30 cellular contexts compared by ENCODE assay signal in the genomic region with DNA sequence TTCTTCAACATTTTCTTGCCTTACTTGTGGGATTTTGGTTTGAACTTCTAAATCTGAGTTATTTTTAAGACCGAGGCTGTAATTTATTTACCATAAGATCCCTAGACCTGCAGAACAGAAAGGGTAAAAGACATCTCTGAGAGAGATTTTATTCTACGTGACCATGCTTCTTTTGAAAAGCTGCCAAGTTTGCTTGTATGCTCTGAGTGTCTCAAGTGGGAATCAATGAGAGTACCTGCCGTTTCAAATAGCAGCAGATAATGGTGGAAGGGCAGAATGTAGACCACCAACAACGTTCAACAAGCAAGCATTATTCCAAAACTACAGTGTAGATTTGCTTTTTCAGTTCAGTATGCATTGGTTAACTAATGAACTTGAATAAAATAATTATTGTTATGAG.
"Had no signal": no experiment of that assay in that cellular context is flagged by ENCODE, and none has a peak within 500 bp of the region (broad histone marks: within the 10 kb centered on the region; RNA-seq: fewer than 3 reads in every experiment).

No MANE protein-coding gene starts in this region.

- DNase-seq: activated B cell treated with CpG ODN at 0.5 μM for 24 hours; activated CD4-positive, alpha-beta memory T cell treated with anti-CD3 and anti-CD28 coated beads, Interleukin-2, amount 10 ng/mL, durations not matched to agents 7 days and 5 days; activated CD4-positive, alpha-beta T cell treated with anti-CD3 and anti-CD28 coated beads for 4 hours; activated CD4-positive, alpha-beta T cell treated with anti-CD3 and anti-CD28 coated beads, Interleukin-2, amount 10 ng/mL, durations not matched to agents 7 days and 5 days; activated CD4-positive, alpha-beta T cell treated with anti-CD3 and anti-CD28 coated beads, Interleukin-2, amount 50 U/mL, for 4 hours; activated CD4-positive, CD25-positive, alpha-beta regulatory T cell treated with anti-CD3 and anti-CD28 coated beads, Interleukin-2, amount 50 U/mL, for 72 hours; activated CD8-positive, alpha-beta memory T cell treated with anti-CD3 and anti-CD28 coated beads, Interleukin-2, amount 50 U/mL, for 48 hours; activated gamma-delta T cell; activated naive CD4-positive, alpha-beta T cell; activated naive CD4-positive, alpha-beta T cell treated with anti-CD3 and anti-CD28 coated beads, Interleukin-2, amount 10 ng/mL, durations not matched to agents 7 days and 5 days; activated naive CD8-positive, alpha-beta T cell treated with anti-CD3 and anti-CD28 coated beads, Interleukin-2, amount 10 ng/mL, durations not matched to agents 7 days and 5 days; activated T-cell treated with anti-CD3 and anti-CD28 coated beads for 4 hours; activated T-cell treated with anti-CD3 and anti-CD28 coated beads, Interleukin-2, amount 50 U/mL, for 24 hours; activated T-cell treated with anti-CD3 and anti-CD28 coated beads, Interleukin-2, amount 50 U/mL, for 72 hours; brain microvascular endothelial cell; caudate nucleus; cortex of kidney; dermis blood vessel endothelial cell; effector CD4-positive, alpha-beta T cell; effector memory CD8-positive, alpha-beta T cell; erythroblast; foreskin keratinocyte; gastrocnemius medialis; glutamatergic neuron; heart left ventricle; T-helper 17 cell; T1000; WERI-Rb-1 had no signal

- H3K4me3 Mint-ChIP-seq: activated B cell treated with CpG ODN at 0.5 μM for 24 hours; activated CD4-positive, alpha-beta memory T cell treated with anti-CD3 and anti-CD28 coated beads, Interleukin-2, amount 10 ng/mL, durations not matched to agents 7 days and 5 days; activated CD4-positive, alpha-beta T cell treated with anti-CD3 and anti-CD28 coated beads, Interleukin-2, amount 10 ng/mL, durations not matched to agents 7 days and 5 days; activated naive CD4-positive, alpha-beta T cell treated with anti-CD3 and anti-CD28 coated beads, Interleukin-2, amount 10 ng/mL, durations not matched to agents 7 days and 5 days; activated naive CD8-positive, alpha-beta T cell treated with anti-CD3 and anti-CD28 coated beads, Interleukin-2, amount 10 ng/mL, durations not matched to agents 7 days and 5 days; activated T-cell treated with anti-CD3 and anti-CD28 coated beads, Interleukin-2, amount 50 U/mL, for 24 hours; activated T-cell treated with anti-CD3 and anti-CD28 coated beads, Interleukin-2, amount 50 U/mL, for 72 hours; effector memory CD8-positive, alpha-beta T cell; T-helper 17 cell; T-helper 2 cell treated with Interferon-gamma antibody and Interleukin-4, amounts not matched to agents 5 μg/mL and 100 μg/mL, for 36 hours had no signal

- H3K4me1 Mint-ChIP-seq: activated B cell treated with CpG ODN at 0.5 μM for 24 hours; activated CD4-positive, alpha-beta memory T cell treated with anti-CD3 and anti-CD28 coated beads, Interleukin-2, amount 10 ng/mL, durations not matched to agents 7 days and 5 days; activated CD4-positive, alpha-beta T cell treated with anti-CD3 and anti-CD28 coated beads, Interleukin-2, amount 10 ng/mL, durations not matched to agents 7 days and 5 days; activated naive CD4-positive, alpha-beta T cell treated with anti-CD3 and anti-CD28 coated beads, Interleukin-2, amount 10 ng/mL, durations not matched to agents 7 days and 5 days; activated naive CD8-positive, alpha-beta T cell treated with anti-CD3 and anti-CD28 coated beads, Interleukin-2, amount 10 ng/mL, durations not matched to agents 7 days and 5 days; T-helper 17 cell had no signal

- H3K27ac Mint-ChIP-seq: activated B cell treated with CpG ODN at 0.5 μM for 24 hours; activated CD4-positive, alpha-beta memory T cell treated with anti-CD3 and anti-CD28 coated beads, Interleukin-2, amount 10 ng/mL, durations not matched to agents 7 days and 5 days; activated CD4-positive, alpha-beta T cell treated with anti-CD3 and anti-CD28 coated beads, Interleukin-2, amount 10 ng/mL, durations not matched to agents 7 days and 5 days; activated naive CD4-positive, alpha-beta T cell treated with anti-CD3 and anti-CD28 coated beads, Interleukin-2, amount 10 ng/mL, durations not matched to agents 7 days and 5 days; activated naive CD4-positive, alpha-beta T cell treated with anti-CD3 and anti-CD28 coated beads, Interleukin-2, amount 50 U/mL, for 72 hours; activated naive CD8-positive, alpha-beta T cell treated with anti-CD3 and anti-CD28 coated beads, Interleukin-2, amount 10 ng/mL, durations not matched to agents 7 days and 5 days; activated T-cell treated with anti-CD3 and anti-CD28 coated beads, Interleukin-2, amount 50 U/mL, for 24 hours; activated T-cell treated with anti-CD3 and anti-CD28 coated beads, Interleukin-2, amount 50 U/mL, for 72 hours; effector memory CD8-positive, alpha-beta T cell; T-helper 17 cell; T-helper 2 cell treated with Interferon-gamma antibody and Interleukin-4, amounts not matched to agents 5 μg/mL and 100 μg/mL, for 36 hours had no signal

- H3K36me3 Mint-ChIP-seq: activated naive CD4-positive, alpha-beta T cell treated with anti-CD3 and anti-CD28 coated beads, Interleukin-2, amount 10 ng/mL, durations not matched to agents 7 days and 5 days; activated naive CD4-positive, alpha-beta T cell treated with anti-CD3 and anti-CD28 coated beads, Interleukin-2, amount 50 U/mL, for 72 hours; activated naive CD8-positive, alpha-beta T cell treated with anti-CD3 and anti-CD28 coated beads, Interleukin-2, amount 10 ng/mL, durations not matched to agents 7 days and 5 days had no signal

- H3K9me3 Mint-ChIP-seq: activated CD4-positive, alpha-beta memory T cell treated with anti-CD3 and anti-CD28 coated beads, Interleukin-2, amount 10 ng/mL, durations not matched to agents 7 days and 5 days; activated CD4-positive, alpha-beta T cell treated with anti-CD3 and anti-CD28 coated beads, Interleukin-2, amount 10 ng/mL, durations not matched to agents 7 days and 5 days; activated naive CD8-positive, alpha-beta T cell treated with anti-CD3 and anti-CD28 coated beads, Interleukin-2, amount 10 ng/mL, durations not matched to agents 7 days and 5 days; activated T-cell treated with anti-CD3 and anti-CD28 coated beads, Interleukin-2, amount 50 U/mL, for 24 hours; activated T-cell treated with anti-CD3 and anti-CD28 coated beads, Interleukin-2, amount 50 U/mL, for 72 hours; T-helper 2 cell treated with Interferon-gamma antibody and Interleukin-4, amounts not matched to agents 5 μg/mL and 100 μg/mL, for 36 hours had no signal

- H3K27me3 Mint-ChIP-seq: activated B cell treated with CpG ODN at 0.5 μM for 24 hours; activated CD4-positive, alpha-beta memory T cell treated with anti-CD3 and anti-CD28 coated beads, Interleukin-2, amount 10 ng/mL, durations not matched to agents 7 days and 5 days; activated CD4-positive, alpha-beta T cell treated with anti-CD3 and anti-CD28 coated beads, Interleukin-2, amount 10 ng/mL, durations not matched to agents 7 days and 5 days; activated naive CD4-positive, alpha-beta T cell treated with anti-CD3 and anti-CD28 coated beads, Interleukin-2, amount 10 ng/mL, durations not matched to agents 7 days and 5 days; activated naive CD8-positive, alpha-beta T cell treated with anti-CD3 and anti-CD28 coated beads, Interleukin-2, amount 10 ng/mL, durations not matched to agents 7 days and 5 days; activated T-cell treated with anti-CD3 and anti-CD28 coated beads, Interleukin-2, amount 50 U/mL, for 24 hours; effector memory CD8-positive, alpha-beta T cell; T-helper 17 cell had no signal

- ATAC-seq: activated naive CD4-positive, alpha-beta T cell treated with anti-CD3 and anti-CD28 coated beads, Interleukin-2, amount 50 U/mL, for 72 hours; activated T-cell treated with anti-CD3 and anti-CD28 coated beads, Interleukin-2, amount 50 U/mL, for 72 hours; effector memory CD8-positive, alpha-beta T cell; foreskin keratinocyte; gastrocnemius medialis; heart left ventricle; T-helper 17 cell had no signal
